ENCODE assay signal across 18 cellular contexts in the genomic region with DNA sequence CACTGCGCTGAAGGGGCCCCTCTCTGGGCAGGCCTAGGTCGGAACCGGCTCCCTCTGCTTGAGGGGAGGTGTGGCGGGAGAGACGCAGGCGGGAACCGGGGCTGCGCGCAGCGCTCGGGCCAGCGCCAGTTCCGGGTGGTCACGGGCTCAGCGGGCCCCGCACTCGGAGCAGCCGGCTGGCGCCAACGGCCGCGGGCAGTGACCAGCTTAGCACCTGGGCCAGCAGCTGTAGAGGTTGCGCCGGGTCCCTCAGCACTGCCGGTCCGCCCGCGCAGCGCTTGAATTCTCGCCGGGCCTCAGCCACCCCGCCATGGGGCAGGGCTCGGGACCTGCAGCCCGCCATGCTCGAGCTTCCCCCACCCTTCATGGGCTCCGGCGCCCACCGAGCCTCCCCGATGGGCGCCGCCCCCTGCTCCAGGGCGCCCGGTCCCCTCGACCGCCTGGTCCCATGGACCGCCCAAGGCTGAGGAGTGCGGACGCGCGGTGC.
DNase-seq lines count a peak whose midpoint lies in the region; ATAC-seq and TF ChIP-seq lines count a peak whose summit lies in the region.
"Had no signal": no experiment of that assay in that cellular context is flagged by ENCODE, and none has a peak within 500 bp of the region (broad histone marks: within the 10 kb centered on the region; RNA-seq: fewer than 3 reads in every experiment).

No MANE protein-coding gene starts in this region.

- H2BK12ac ChIP-seq in neuronal stem cell (ENCODE audit: low read length) = no peak overlapping the region

- H3K4ac ChIP-seq in neuronal stem cell (ENCODE audit: low read length) = no peak overlapping the region

- H3K27me3 ChIP-seq in left ventricle myocardium inferior (ENCODE audit: low read depth) (no peaks in the 10 kb centered on the region), adipocyte (replicated peaks; ENCODE audit: control insufficient read depth, insufficient read depth, low read length) (no peaks in the 10 kb centered on the region), neuronal stem cell (ENCODE audit: control insufficient read depth in 3 of 3, insufficient read depth in 3 of 3, low read depth in 1 of 3, low read length in 3 of 3) (no peaks in the 10 kb centered on the region), aorta (ENCODE audit: control insufficient read depth in 1 of 2, insufficient read depth in 2 of 2, low read length in 1 of 2) (no peaks in the 10 kb centered on the region)
- H3K27me3 ChIP-seq: BLaER1 had no signal

- H2BK15ac ChIP-seq in neuronal stem cell (ENCODE audit: low read length) = no peak overlapping the region

- H3K9ac ChIP-seq in adipocyte (ENCODE audit: low read length) (peak overlapping the region; percentile 18), neuronal stem cell (ENCODE audit: low read depth, low read length, poor library complexity) (no peak overlapping the region)
- H3K9ac ChIP-seq: BLaER1 had no signal

- no peak overlapping the region for H2AK5ac ChIP-seq in neuronal stem cell (ENCODE audit: low read depth, low read length)

- H3K18ac ChIP-seq in neuronal stem cell (ENCODE audit: low read length) = peak overlapping the region; percentile 54

- no peak overlapping the region for H2AFZ ChIP-seq in neuronal stem cell (ENCODE audit: low read length)

- H3K27ac ChIP-seq in left ventricle myocardium inferior (replicated peaks) (no peak overlapping the region), neuronal stem cell (replicated peaks; ENCODE audit: low read length) (no peak overlapping the region), aorta (ENCODE audit: low read depth in 1 of 2, low read length in 2 of 2) (no peak overlapping the region)
- H3K27ac ChIP-seq: BLaER1 had no signal

- whole genome bisulfite sequencing in neuronal stem cell (ENCODE audit: extremely low coverage in 2 of 2, insufficient read length in 2 of 2, insufficient replicate concordance in 1 of 2), 2 donors = no CpG with 5 or more reads among the region's 50 CpGs
- 90 to 91% methylated on average over 50 of the region's 50 CpGs for WGBS in aorta, 2 donors

- no peak overlapping the region for H4K8ac ChIP-seq in neuronal stem cell (ENCODE audit: low read depth, low read length)

- no peak overlapping the region for H3K14ac ChIP-seq in neuronal stem cell (ENCODE audit: low read length)

- H3K9me3 ChIP-seq in left ventricle myocardium inferior (replicated peaks) = peaks cover 44% of the 10 kb centered on the region
- H3K9me3 ChIP-seq in adipocyte (ENCODE audit: control insufficient read depth, low read length) = peaks cover 4% of the 10 kb centered on the region
- peaks cover 0 to 1% of the 10 kb centered on the region in 2 donors for H3K9me3 ChIP-seq in neuronal stem cell (replicated peaks in 1 of 2; ENCODE audit: control insufficient read depth in 2 of 2, insufficient read depth in 1 of 2, low read depth in 1 of 2, low read length in 2 of 2)
- H3K9me3 ChIP-seq in aorta (ENCODE audit: control insufficient read depth, low read length) = peaks cover 2% of the 10 kb centered on the region

- TF ChIP-seq CTCF in left ventricle myocardium inferior (IDR thresholded peaks at IDR 0.05; ENCODE audit: borderline replicate concordance) = no peak

- H3K4me1 ChIP-seq in left ventricle myocardium inferior (no peaks in the 10 kb centered on the region), adipocyte (ENCODE audit: control insufficient read depth, insufficient read depth, low read length) (peaks cover 24% of the 10 kb centered on the region), neuronal stem cell (ENCODE audit: control insufficient read depth in 2 of 2, insufficient read depth in 1 of 2, low read depth in 1 of 2, low read length in 2 of 2) (no peaks in the 10 kb centered on the region), aorta (ENCODE audit: control insufficient read depth in 1 of 2, insufficient read depth in 2 of 2, low read length in 2 of 2) (no peaks in the 10 kb centered on the region)
- H3K4me1 ChIP-seq: BLaER1 had no signal

- H2BK5ac ChIP-seq in neuronal stem cell (ENCODE audit: low read length) = no peak overlapping the region

- H3K79me1 ChIP-seq in neuronal stem cell (ENCODE audit: low read depth, low read length) = no peaks in the 10 kb centered on the region

- H3K23ac ChIP-seq in neuronal stem cell (ENCODE audit: low read depth, low read length, poor library complexity) = no peak overlapping the region

- ATAC-seq in Right ventricle myocardium superior (ENCODE audit: poor library complexity) (no peak), aorta (ENCODE audit: low FRiP score) (peak; percentile 48), GM18873 (IDR thresholded peaks at IDR 0.05; ENCODE audit: low FRiP score, unreplicated experiment) (no peak), HG03135 (IDR thresholded peaks at IDR 0.05; ENCODE audit: unreplicated experiment) (no peak)
- ATAC-seq: CD8-positive, alpha-beta T cell; Panc1 had no signal

- no peak overlapping the region for H3K4me2 ChIP-seq in neuronal stem cell (ENCODE audit: insufficient read depth, low read length, poor library complexity, severe bottlenecking)
- H3K4me2 ChIP-seq: BLaER1 had no signal

- intact Hi-C loops in Right ventricle myocardium superior (cut with DNase I) = no loop called here
- intact Hi-C loops in left ventricle myocardium inferior (cut with micrococcal nuclease) = no loop called here
- intact Hi-C loops in aorta (cut with DNase I) = no loop called here

- H3K36me3 ChIP-seq in left ventricle myocardium inferior = no peaks in the 10 kb centered on the region
- H3K36me3 ChIP-seq in adipocyte (ENCODE audit: control insufficient read depth, insufficient read depth, low read length, severe bottlenecking) = no peaks in the 10 kb centered on the region
- H3K36me3 ChIP-seq in neuronal stem cell (replicated peaks in 1 of 2; ENCODE audit: control insufficient read depth in 2 of 2, insufficient read depth in 2 of 2, low read length in 2 of 2) = no peaks in the 10 kb centered on the region
- H3K36me3 ChIP-seq in aorta (ENCODE audit: control insufficient read depth in 1 of 2, insufficient read depth in 2 of 2, low read length in 1 of 2) = no peaks in the 10 kb centered on the region
- H3K36me3 ChIP-seq: BLaER1 had no signal

- no peak overlapping the region for H2BK120ac ChIP-seq in neuronal stem cell (ENCODE audit: low read depth, low read length)

- DNase-seq in Right ventricle myocardium superior (peak; percentile 30), left ventricle myocardium inferior (no peak), adipocyte (ENCODE audit: low read depth) (no peak), neuronal stem cell (ENCODE audit: low spot score) (no peak), aorta (peak in 1 of 2 donors; percentile 70)
- DNase-seq: CD8-positive, alpha-beta T cell; DMS79; GOT3; Kasumi-1; MM.1S; NCI-H1105 treated with DMSO at 0.1 percent for 48 hours; NCI-H1930; NCI-H2171; NCI-H446 treated with DMSO at 0.1 percent for 48 hours had no signal

- no peak overlapping the region for H3K4me3 ChIP-seq in left ventricle myocardium inferior
- H3K4me3 ChIP-seq in adipocyte (ENCODE audit: low read length) = peak overlapping the region; percentile 5
- no peak overlapping the region for H3K4me3 ChIP-seq in neuronal stem cell (ENCODE audit: low read length in 2 of 2)
- H3K4me3 ChIP-seq in aorta (ENCODE audit: low read length in 2 of 2) = no peak overlapping the region
- H3K4me3 ChIP-seq: BLaER1 had no signal

- H4K91ac ChIP-seq in neuronal stem cell (ENCODE audit: low read depth, low read length, poor library complexity) = no peak overlapping the region
